Comparison of ENCODE assay signal across 1 cellular context in the genomic region with DNA sequence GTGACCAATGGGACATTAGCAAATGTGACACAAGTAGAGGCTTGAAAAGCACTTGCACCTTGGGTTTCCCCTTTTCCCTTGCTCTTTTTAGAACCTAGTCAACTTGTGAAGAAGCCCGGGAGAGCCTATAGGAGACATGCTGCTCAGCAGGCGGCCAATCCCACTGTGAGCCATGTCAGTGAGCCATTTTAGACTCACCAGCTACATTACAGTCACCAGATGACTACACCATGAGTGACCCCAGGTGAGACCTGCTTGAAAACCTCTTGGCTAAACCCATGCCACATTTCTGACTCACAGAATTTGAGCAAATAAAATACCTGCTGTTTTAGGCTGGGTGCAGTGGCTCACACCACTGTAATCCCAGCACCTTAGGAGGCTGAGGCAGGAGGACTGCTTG.
TF ChIP-seq lines count a peak whose summit lies in the region.

No MANE protein-coding gene starts in this region.

TF ChIP-seq in GM12878, 131 proteins besides CTCF, POLR2A, EP300 and RAD21 (continued from another document):
- TF ChIP-seq, protein P1, sequence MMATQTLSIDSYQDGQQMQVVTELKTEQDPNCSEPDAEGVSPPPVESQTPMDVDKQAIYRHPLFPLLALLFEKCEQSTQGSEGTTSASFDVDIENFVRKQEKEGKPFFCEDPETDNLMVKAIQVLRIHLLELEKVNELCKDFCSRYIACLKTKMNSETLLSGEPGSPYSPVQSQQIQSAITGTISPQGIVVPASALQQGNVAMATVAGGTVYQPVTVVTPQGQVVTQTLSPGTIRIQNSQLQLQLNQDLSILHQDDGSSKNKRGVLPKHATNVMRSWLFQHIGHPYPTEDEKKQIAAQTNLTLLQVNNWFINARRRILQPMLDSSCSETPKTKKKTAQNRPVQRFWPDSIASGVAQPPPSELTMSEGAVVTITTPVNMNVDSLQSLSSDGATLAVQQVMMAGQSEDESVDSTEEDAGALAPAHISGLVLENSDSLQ (IDR thresholded peaks at IDR 0.05), result no peak
